8 cellular contexts compared by ENCODE assay signal in genomic region chr1:144551543-144552424, GRCh38. TPM values are rescaled to one million over a fixed set of nuclear protein-coding genes. Genes with fewer than 3 reads are reported as not detected.
DNase-seq lines count a peak whose midpoint lies in the region; ATAC-seq and TF ChIP-seq lines count a peak whose summit lies in the region.

No MANE protein-coding gene starts in this region.

- DNase-seq in EL, result peak; percentile 95
- DNase-seq in H7, result peak; percentile 88
- peak; percentile 28 for DNase-seq in NCI-H146 treated with DMSO at 0.1 percent for 48 hours (lab: John Stamatoyannopoulos, UW; ENCODE audit: unreplicated experiment)
- peak; percentile 68 to 72 for DNase-seq in activated CD4-positive, alpha-beta T cell treated with anti-CD3 and anti-CD28 coated beads for 4 hours
- peak; percentile 95 for DNase-seq in chondrocyte (ENCODE audit: low spot score)
- peak; percentile 96 for DNase-seq in kidney glomerular epithelial cell (lab: John Stamatoyannopoulos, UW)
- DNase-seq in stimulated activated CD4-positive, alpha-beta T cell treated with anti-CD3 and anti-CD28 coated beads, Interleukin-15, amount 100 ng/mL, for 48 hours (ENCODE audit: low read depth in 2 of 2), result peak; percentile 74 to 82

- no peaks in the 10 kb centered on the region for H3K36me3 Mint-ChIP-seq in chondrocyte (ENCODE audit: low read depth)

- H3K27ac Mint-ChIP-seq in chondrocyte (ENCODE audit: unreplicated experiment), result peak overlapping the region; percentile 100

- no peak for ATAC-seq in GM18873 (IDR thresholded peaks at IDR 0.05; ENCODE audit: low FRiP score, unreplicated experiment)

- no peaks in the 10 kb centered on the region for H3K9me3 Mint-ChIP-seq in chondrocyte (ENCODE audit: low read depth)

- H3K27me3 ChIP-seq in H7 (ENCODE audit: control insufficient read depth, insufficient read depth, low read length), result no peaks in the 10 kb centered on the region

- no peak for TF ChIP-seq CTCF in chondrocyte (IDR thresholded peaks at IDR 0.05)

- peak overlapping the region; percentile 86 for H3K4me3 Mint-ChIP-seq in chondrocyte (ENCODE audit: unreplicated experiment)

- H3K36me3 ChIP-seq in H7 (replicated peaks; ENCODE audit: control insufficient read depth, insufficient read depth, low read length), result no peaks in the 10 kb centered on the region

- no peaks in the 10 kb centered on the region for H3K27me3 Mint-ChIP-seq in chondrocyte (ENCODE audit: low read depth)

- H3K4me3 ChIP-seq in H7 (ENCODE audit: insufficient read depth, low read depth, low read length), result peak overlapping the region; percentile 41

- peaks cover 17% of the 10 kb centered on the region for H3K4me1 Mint-ChIP-seq in chondrocyte (ENCODE audit: low read depth)

RNA-seq across cellular contexts. Expression of gene PPIAL4F, which starts 40.9 kb away (rescaled TPM):
- not detected in 2 replicates for total RNA-seq in H7 (2014; rRNA removed; shearing (Covaris generic))
- total RNA-seq in chondrocyte, result not detected in 3 replicates

Comparison
In these comparisons a context has a peak if more than half of its experiments do, and no peak if none do; other contexts are left out.
1. DNase-seq: peak in every context shown above with its lines; median percentile 96 in kidney glomerular epithelial cell; 95 in EL; 95 in chondrocyte; 88 in H7; 78 in stimulated activated CD4-positive, alpha-beta T cell treated with anti-CD3 and anti-CD28 coated beads, Interleukin-15, amount 100 ng/mL, for 48 hours; 70 in activated CD4-positive, alpha-beta T cell treated with anti-CD3 and anti-CD28 coated beads for 4 hours; 28 in NCI-H146 treated with DMSO at 0.1 percent for 48 hours.